ENCODE assay signal across 14 cellular contexts in genomic region chr20:41081276-41081814, GRCh38. TPM values are rescaled to one million over a fixed set of nuclear protein-coding genes. Genes with fewer than 3 reads are reported as not detected.
DNase-seq lines count a peak whose midpoint lies in the region; ATAC-seq and TF ChIP-seq lines count a peak whose summit lies in the region.
"Had no signal": no experiment of that assay in that cellular context is flagged by ENCODE, and none has a peak within 500 bp of the region (broad histone marks: within the 10 kb centered on the region; RNA-seq: fewer than 3 reads in every experiment).

No MANE protein-coding gene starts in this region.

- CTCF ChIA-PET in CD8-positive, alpha-beta T cell (lab: Charles Lee), result interaction anchor here (1.0 to 3.2 kb wide), 3 partner anchors 8 to 41 kb away, joined by 3 to 11 read pairs (median 4); no protein-coding TSS in a partner anchor
- CTCF ChIA-PET in naive thymus-derived CD4-positive, alpha-beta T cell (lab: Charles Lee), result interaction anchor here (1.2 kb wide), 1 partner anchor 14 kb away, joined by 6 read pairs; no protein-coding TSS in a partner anchor

- no peak overlapping the region for H3K27ac ChIP-seq in CD8-positive, alpha-beta T cell (ENCODE audit: low read depth, low read length)
- H3K27ac ChIP-seq in GM23248, result no peak overlapping the region
- H3K27ac ChIP-seq in naive thymus-derived CD4-positive, alpha-beta T cell (ENCODE audit: low read depth, low read length), result no peak overlapping the region
- H3K27ac ChIP-seq: coronary artery, left ventricle myocardium inferior had no signal

- H3K27me3 ChIP-seq in CD8-positive, alpha-beta T cell (ENCODE audit: insufficient read depth, low read length), result no peaks in the 10 kb centered on the region
- no peaks in the 10 kb centered on the region for H3K27me3 ChIP-seq in GM23248 (replicated peaks; ENCODE audit: insufficient read depth)
- H3K27me3 ChIP-seq in naive thymus-derived CD4-positive, alpha-beta T cell (ENCODE audit: control insufficient read depth in 2 of 2, insufficient read depth in 2 of 2, low read length in 2 of 2), result no peaks in the 10 kb centered on the region
- H3K27me3 ChIP-seq in H7 (ENCODE audit: control insufficient read depth, insufficient read depth, low read length), result no peaks in the 10 kb centered on the region

- no peaks in the 10 kb centered on the region for H3K27me3 Mint-ChIP-seq in CD8-positive, alpha-beta T cell (ENCODE audit: low read depth)
- no peaks in the 10 kb centered on the region for H3K27me3 Mint-ChIP-seq in naive thymus-derived CD4-positive, alpha-beta T cell

- no peak overlapping the region for H3K4me3 ChIP-seq in CD8-positive, alpha-beta T cell (ENCODE audit: low read depth, low read length)
- no peak overlapping the region for H3K4me3 ChIP-seq in GM23248
- H3K4me3 ChIP-seq in naive thymus-derived CD4-positive, alpha-beta T cell (ENCODE audit: low read length), result no peak overlapping the region
- no peak overlapping the region for H3K4me3 ChIP-seq in H7 (ENCODE audit: insufficient read depth, low read depth, low read length)
- H3K4me3 ChIP-seq: coronary artery, left ventricle myocardium inferior had no signal

- DNase-seq in CD8-positive, alpha-beta T cell, result no peak
- DNase-seq in GM23248, result peak; percentile 50
- peak; percentile 43 for DNase-seq in amniotic epithelial cell (ENCODE audit: low read depth)
- no peak for DNase-seq in naive thymus-derived CD4-positive, alpha-beta T cell
- no peak for DNase-seq in iPS-NIHi7 (ENCODE audit: extremely low spot score)
- DNase-seq in H7, result no peak
- DNase-seq in SHP77 (lab: John Stamatoyannopoulos, UW), result no peak
- DNase-seq: left ventricle myocardium inferior, MM.1S, NCI-H2081, NCI-H774, T-helper 9 cell had no signal

- H3K4me2 ChIP-seq in GM23248 (ENCODE audit: unreplicated experiment), result no peak overlapping the region

- peaks cover 4% of the 10 kb centered on the region for H3F3A ChIP-seq in GM23248 (ENCODE audit: insufficient read depth)

- H3K9ac ChIP-seq in GM23248, result no peak overlapping the region

- intact Hi-C loops in CD8-positive, alpha-beta T cell (cut with DNase I, micrococcal nuclease), result loop anchor here in 1 of 2 experiments (5.0 kb wide), 1 partner anchor 34 kb away; no protein-coding TSS in a partner anchor
- intact Hi-C loops in naive thymus-derived CD4-positive, alpha-beta T cell (cut with micrococcal nuclease), result no loop called here

- in situ Hi-C loops in GM23248 (cut with MboI), result loop anchor here (25.0 kb wide), 1 partner anchor 1094 kb away; no protein-coding TSS in a partner anchor

- no peaks in the 10 kb centered on the region for H3K9me2 ChIP-seq in GM23248 (ENCODE audit: insufficient read depth)

- POLR2A ChIA-PET in CD8-positive, alpha-beta T cell (lab: Charles Lee), result no interaction called here
- POLR2A ChIA-PET in naive thymus-derived CD4-positive, alpha-beta T cell (lab: Charles Lee), result no interaction called here

- peaks cover 19% of the 10 kb centered on the region for H3K4me1 ChIP-seq in CD8-positive, alpha-beta T cell (ENCODE audit: insufficient read depth, low read length)
- peaks cover 22% of the 10 kb centered on the region for H3K4me1 ChIP-seq in GM23248 (ENCODE audit: insufficient read depth)
- H3K4me1 ChIP-seq in naive thymus-derived CD4-positive, alpha-beta T cell (ENCODE audit: control insufficient read depth in 2 of 2, insufficient read depth in 2 of 2, low read length in 2 of 2), result peaks cover 4 to 21% of the 10 kb centered on the region in 2 donors

- H4K20me1 ChIP-seq in GM23248 (ENCODE audit: insufficient read depth), result no peaks in the 10 kb centered on the region

- H3K4me3 Mint-ChIP-seq in CD8-positive, alpha-beta T cell, result no peak overlapping the region
- H3K4me3 Mint-ChIP-seq in naive thymus-derived CD4-positive, alpha-beta T cell, result no peak overlapping the region

- ATAC-seq in CD8-positive, alpha-beta T cell, result no peak
- ATAC-seq in naive thymus-derived CD4-positive, alpha-beta T cell, result peak; percentile 58
- ATAC-seq: sciatic nerve had no signal

- peaks cover 44% of the 10 kb centered on the region for H3K4me1 Mint-ChIP-seq in CD8-positive, alpha-beta T cell (ENCODE audit: low read depth)
- H3K4me1 Mint-ChIP-seq in naive thymus-derived CD4-positive, alpha-beta T cell, result peaks cover 27 to 66% (median 54%) of the 10 kb centered on the region in 7 donors

- no peak overlapping the region for H2AFZ ChIP-seq in GM23248

- H3K9me3 Mint-ChIP-seq in CD8-positive, alpha-beta T cell, result no peaks in the 10 kb centered on the region
- H3K9me3 Mint-ChIP-seq in naive thymus-derived CD4-positive, alpha-beta T cell, result peaks cover 0 to 1% (median 0%) of the 10 kb centered on the region in 11 donors

- peak overlapping the region; percentile 1 for H3K27ac Mint-ChIP-seq in CD8-positive, alpha-beta T cell
- H3K27ac Mint-ChIP-seq in naive thymus-derived CD4-positive, alpha-beta T cell, result peak overlapping the region in 7 of 9 donors; percentile 12 to 58 (median 32)

- peaks cover 21% of the 10 kb centered on the region for H3K36me3 ChIP-seq in CD8-positive, alpha-beta T cell (ENCODE audit: insufficient read depth, low read length)
- H3K36me3 ChIP-seq in GM23248 (ENCODE audit: low read depth) (peaks cover 77% of the 10 kb centered on the region), H7 (replicated peaks; ENCODE audit: control insufficient read depth, insufficient read depth, low read length) (peaks cover 14% of the 10 kb centered on the region)
- H3K36me3 ChIP-seq in naive thymus-derived CD4-positive, alpha-beta T cell (ENCODE audit: control insufficient read depth in 2 of 3, insufficient read depth in 3 of 3, low read length in 3 of 3), result peaks cover 5 to 59% (median 36%) of the 10 kb centered on the region in 3 experiments

- no peaks in the 10 kb centered on the region for H3K9me3 ChIP-seq in CD8-positive, alpha-beta T cell (ENCODE audit: low read length)
- no peaks in the 10 kb centered on the region for H3K9me3 ChIP-seq in GM23248 (ENCODE audit: low read depth)
- no peaks in the 10 kb centered on the region for H3K9me3 ChIP-seq in naive thymus-derived CD4-positive, alpha-beta T cell (ENCODE audit: control insufficient read depth in 2 of 3, low read length in 3 of 3)
- H3K9me3 ChIP-seq: left ventricle myocardium inferior had no signal

- H3K79me2 ChIP-seq in GM23248 (ENCODE audit: insufficient read depth), result peaks cover 49% of the 10 kb centered on the region

- TF ChIP-seq CTCF in CD8-positive, alpha-beta T cell (IDR thresholded peaks at IDR 0.05), result no peak

- peaks cover 88% of the 10 kb centered on the region for H3K36me3 Mint-ChIP-seq in CD8-positive, alpha-beta T cell
- H3K36me3 Mint-ChIP-seq in naive thymus-derived CD4-positive, alpha-beta T cell, result peaks cover 14 to 62% (median 42%) of the 10 kb centered on the region in 5 donors

RNA-seq across cellular contexts. Expression of gene TOP1, which starts 52.7 kb away (rescaled TPM):
- 10 to 100 TPM; 58.5 to 61.1 TPM for total RNA-seq in CD8-positive, alpha-beta T cell
- total RNA-seq in GM23248 (2014; rRNA removed; shearing (Covaris generic)), result 7.2 and 9.0 TPM in 2 replicates
- polyA plus RNA-seq in GM23248 (2016; fragmentation: Nextera tagmentation; extraction: Ambion mirVana), result 17.9 and 18.2 TPM in 2 replicates
- total RNA-seq in naive thymus-derived CD4-positive, alpha-beta T cell, result 10 to 100 TPM; 32.0 to 82.8 (median 43.4) TPM
- 10 to 100 TPM; 10.2 to 13.6 TPM for polyA plus RNA-seq in naive thymus-derived CD4-positive, alpha-beta T cell
- total RNA-seq in H7 (2014; rRNA removed; shearing (Covaris generic)), result 16.0 and 22.9 TPM in 2 replicates

RNA-seq across cellular contexts. Expression of gene PLCG1, which starts 56.0 kb away (rescaled TPM):
- total RNA-seq in CD8-positive, alpha-beta T cell, result 100 to 1,000 TPM; 335 to 366 TPM
- total RNA-seq in GM23248 (2014; rRNA removed; shearing (Covaris generic)), result 29.8 and 32.6 TPM in 2 replicates
- polyA plus RNA-seq in GM23248 (2016; fragmentation: Nextera tagmentation; extraction: Ambion mirVana), result 4.8 and 8.3 TPM in 2 replicates
- 100 to 1,000 TPM; 343 to 559 (median 418) TPM for total RNA-seq in naive thymus-derived CD4-positive, alpha-beta T cell
- polyA plus RNA-seq in naive thymus-derived CD4-positive, alpha-beta T cell, result 100 to 1,000 TPM in 1 of 2 donors, 10 to 100 TPM in 1; 36.9 to 105 TPM
- total RNA-seq in H7 (2014; rRNA removed; shearing (Covaris generic)), result 132 and 194 TPM in 2 replicates

Comparison
In these comparisons a context has a peak if more than half of its experiments do, and no peak if none do; other contexts are left out.
1. DNase-seq: peak in GM23248 (single experiment) and amniotic epithelial cell (single experiment); none in CD8-positive, alpha-beta T cell (0 of 7), naive thymus-derived CD4-positive, alpha-beta T cell (0 of 9), iPS-NIHi7 (single experiment), H7 (single experiment) and SHP77 (0 of 2).